In genomic region chr9:33129886-33130284, GRCh38 we compare ENCODE assay signal across 10 cellular contexts. TPM values are rescaled to one million over a fixed set of nuclear protein-coding genes. Genes with fewer than 3 reads are reported as not detected.
DNase-seq lines count a peak whose midpoint lies in the region; ATAC-seq and TF ChIP-seq lines count a peak whose summit lies in the region.
"Had no signal": no experiment of that assay in that cellular context is flagged by ENCODE, and none has a peak within 500 bp of the region (broad histone marks: within the 10 kb centered on the region; RNA-seq: fewer than 3 reads in every experiment).

No MANE protein-coding gene starts in this region.

- ATAC-seq in heart left ventricle (peak in 1 of 4 donors; percentile 9), psoas muscle (no peak), HG02763 (IDR thresholded peaks at IDR 0.05; ENCODE audit: unreplicated experiment) (no peak)

- H3K4me1 ChIP-seq in heart left ventricle (peaks cover 19 to 86% (median 70%) of the 10 kb centered on the region in 12 donors), hepatocyte (ENCODE audit: insufficient read depth) (peaks cover 51% of the 10 kb centered on the region), vagina (peaks cover 53% of the 10 kb centered on the region), psoas muscle (peaks cover 34% of the 10 kb centered on the region)

- no peak overlapping the region for H3K4me3 ChIP-seq in heart left ventricle
- H3K4me3 ChIP-seq in HL-60 (replicated peaks; ENCODE audit: insufficient read depth, low read length), result no peak overlapping the region
- no peak overlapping the region for H3K4me3 ChIP-seq in hepatocyte
- no peak overlapping the region for H3K4me3 ChIP-seq in vagina
- no peak overlapping the region for H3K4me3 ChIP-seq in psoas muscle

- H3K36me3 ChIP-seq in heart left ventricle, result peaks cover 0 to 88% (median 74%) of the 10 kb centered on the region in 9 donors
- H3K36me3 ChIP-seq in hepatocyte (replicated peaks; ENCODE audit: insufficient read depth, low read depth), result no peaks in the 10 kb centered on the region
- peaks cover 0 to 38% of the 10 kb centered on the region in 2 donors for H3K36me3 ChIP-seq in vagina
- H3K36me3 ChIP-seq in psoas muscle (ENCODE audit: insufficient read depth in 1 of 2, low read depth in 1 of 2), result peaks cover 0 to 47% of the 10 kb centered on the region in 2 donors

- 61 to 76% (median 66%) methylated on average over 5 of the region's 5 CpGs for WGBS in heart left ventricle, 4 donors
- 75% methylated on average over 5 of the region's 5 CpGs for WGBS in hepatocyte (ENCODE audit: low lambda C conversion rate, missing lambda C conversion rate)
- 84 to 95% (median 85%) methylated on average over 5 of the region's 5 CpGs for WGBS in psoas muscle, 3 donors

- TF ChIP-seq POLR2A in heart left ventricle (IDR thresholded peaks at IDR 0.05) (no peak), vagina (IDR thresholded peaks at IDR 0.05) (no peak)

- H3K9me2 ChIP-seq in hepatocyte (replicated peaks; ENCODE audit: insufficient read depth), result no peaks in the 10 kb centered on the region

- TF ChIP-seq CTCF in heart left ventricle (IDR thresholded peaks at IDR 0.05) (no peak), HL-60 (IDR thresholded peaks at IDR 0.05; ENCODE audit: insufficient read depth, low read length) (no peak), hepatocyte (IDR thresholded peaks at IDR 0.05; ENCODE audit: poor library complexity) (no peak), vagina (IDR thresholded peaks at IDR 0.05) (no peak), psoas muscle (IDR thresholded peaks at IDR 0.05) (no peak)

- intact Hi-C loops in heart left ventricle (cut with DNase I) (loop anchor here in 6 of 10 donors (5.0 kb wide), 3 partner anchors 32 to 92 kb away; partner anchors contain the start of gene B4GALT1 (in 4 of the 6)), cardiac septum (cut with DNase I) (no loop called here), vagina (cut with DNase I) (no loop called here), psoas muscle (cut with DNase I) (loop anchor here in 1 of 2 donors (2.0 to 5.0 kb wide), 3 partner anchors 19 to 48 kb away; no protein-coding TSS in a partner anchor)

- DNase-seq in heart left ventricle, result no peak
- no peak for DNase-seq in cardiac septum (ENCODE audit: low spot score)
- DNase-seq in HL-60 (ENCODE audit: low read depth in 1 of 2, low spot score in 1 of 2), result peak in 1 of 2 experiments; percentile 71
- DNase-seq in hepatocyte (ENCODE audit: low spot score), result peak; percentile 22
- DNase-seq in vagina (ENCODE audit: extremely low spot score in 2 of 2), result no peak
- no peak for DNase-seq in psoas muscle
- no peak for DNase-seq in NCI-H446 (lab: John Stamatoyannopoulos, UW)
- DNase-seq: effector CD4-positive, alpha-beta T cell had no signal

- peaks cover 58% of the 10 kb centered on the region for H3K79me2 ChIP-seq in hepatocyte

- H3K27ac ChIP-seq in heart left ventricle (peak overlapping the region in 8 of 12 donors; percentile 11 to 45 (median 34)), HL-60 (replicated peaks) (peak overlapping the region; percentile 52), hepatocyte (peak overlapping the region; percentile 87), vagina (peak overlapping the region; percentile 29), psoas muscle (no peak overlapping the region)
- H3K27ac ChIP-seq: VCaP had no signal

- H4K20me1 ChIP-seq in hepatocyte (ENCODE audit: insufficient read depth, poor library complexity, severe bottlenecking), result peaks cover 13% of the 10 kb centered on the region

- H3K27me3 ChIP-seq in heart left ventricle, result no peaks in the 10 kb centered on the region
- H3K27me3 ChIP-seq in HL-60 (ENCODE audit: insufficient read depth, poor library complexity, severe bottlenecking), result no peaks in the 10 kb centered on the region
- no peaks in the 10 kb centered on the region for H3K27me3 ChIP-seq in hepatocyte
- no peaks in the 10 kb centered on the region for H3K27me3 ChIP-seq in vagina
- H3K27me3 ChIP-seq in psoas muscle (ENCODE audit: insufficient read depth in 3 of 3, low read length in 2 of 3), result no peaks in the 10 kb centered on the region

- H3K4me2 ChIP-seq in hepatocyte, result peak overlapping the region; percentile 15

- no peaks in the 10 kb centered on the region for H3K9me3 ChIP-seq in heart left ventricle
- no peaks in the 10 kb centered on the region for H3K9me3 ChIP-seq in hepatocyte (ENCODE audit: low read depth)
- H3K9me3 ChIP-seq in vagina, result no peaks in the 10 kb centered on the region
- H3K9me3 ChIP-seq in psoas muscle, result no peaks in the 10 kb centered on the region

- H2AFZ ChIP-seq in hepatocyte, result no peak overlapping the region

RNA-seq across cellular contexts. Expression of gene B4GALT1, which starts 37.3 kb away (rescaled TPM):
- total RNA-seq in heart left ventricle (10 to 100 TPM; 27.4 to 73.3 (median 44.8) TPM), cardiac septum (35.7 TPM), hepatocyte (76.3 and 78.3 TPM in 2 replicates), vagina (85.2 TPM), psoas muscle (10 to 100 TPM; 22.3 to 28.1 (median 24.4) TPM)
- polyA plus RNA-seq in heart left ventricle (10 to 100 TPM; 10.6 to 37.2 TPM), hepatocyte (45.6 and 63.9 TPM in 2 replicates), psoas muscle (10 to 100 TPM; 13.0 to 21.9 (median 17.8) TPM)

RNA-seq across cellular contexts. Expression of gene SMU1, which starts 53.4 kb away (rescaled TPM):
- total RNA-seq in heart left ventricle (10 to 100 TPM; 11.5 to 19.4 (median 15.8) TPM), cardiac septum (16.4 TPM), hepatocyte (21.8 and 25.1 TPM in 2 replicates), vagina (15.5 TPM), psoas muscle (10 to 100 TPM; 15.4 to 18.4 (median 16.7) TPM)
- polyA plus RNA-seq in heart left ventricle (10 to 100 TPM in 1 of 2 donors, 1 to 10 TPM in 1; 6.7 to 12.3 TPM), hepatocyte (15.8 and 17.8 TPM in 2 replicates), psoas muscle (10 to 100 TPM in 2 of 3 donors, 1 to 10 TPM in 1; 8.4 to 15.5 (median 11.6) TPM)

Comparison
In these comparisons a context has a peak if more than half of its experiments do, and no peak if none do; other contexts are left out.
1. intact Hi-C loops: an anchor here in heart left ventricle (5.0 kb wide); none called in cardiac septum and vagina.